In the genomic region with DNA sequence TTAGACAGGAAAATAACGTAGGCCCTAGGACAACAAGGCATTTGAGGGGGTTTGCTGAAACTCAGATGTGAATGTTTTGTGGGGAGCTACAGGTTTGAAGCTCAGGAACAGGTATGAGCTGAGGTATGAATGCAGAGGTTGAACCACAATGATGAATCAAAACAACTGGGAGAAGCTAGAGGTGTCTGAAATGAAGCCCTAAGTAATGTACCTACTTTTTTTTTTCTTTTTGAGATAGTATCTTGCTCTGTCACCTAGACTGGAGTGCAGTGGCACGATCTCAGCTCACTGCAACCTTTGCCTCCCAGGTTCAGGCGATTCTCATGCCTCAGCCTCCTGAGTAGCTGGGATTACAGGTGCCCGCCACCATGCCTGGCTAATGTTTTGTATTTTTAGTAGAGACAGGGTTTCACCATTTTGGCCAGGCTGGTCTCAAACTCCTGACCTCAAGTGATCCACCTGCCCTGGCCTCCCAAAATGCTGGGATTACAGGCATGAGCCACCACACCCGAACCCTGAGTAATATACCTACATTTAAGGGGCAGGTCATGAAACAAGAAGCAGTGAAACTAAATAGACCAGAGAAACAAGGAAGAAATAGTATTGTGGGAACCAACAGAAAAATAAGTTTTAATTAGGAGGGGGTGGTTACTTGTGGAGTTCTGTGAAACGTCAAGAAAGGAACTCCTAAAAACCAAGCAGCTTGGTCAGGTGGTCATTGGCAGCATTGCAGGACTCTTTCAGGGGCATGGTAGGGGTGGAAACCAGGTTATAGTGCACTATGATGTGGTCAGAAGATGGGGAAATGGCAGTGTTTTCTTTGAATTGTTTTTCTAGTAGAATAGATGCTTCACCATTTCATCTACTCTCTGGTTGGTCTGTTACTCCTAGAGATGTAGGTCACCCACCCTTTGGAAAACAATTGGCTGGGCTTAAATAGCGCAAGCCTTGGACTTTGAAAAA, we compare ENCODE assay signal across 16 cellular contexts.
DNase-seq lines count a peak whose midpoint lies in the region; ATAC-seq and TF ChIP-seq lines count a peak whose summit lies in the region.
"Had no signal": no experiment of that assay in that cellular context is flagged by ENCODE, and none has a peak within 500 bp of the region (broad histone marks: within the 10 kb centered on the region; RNA-seq: fewer than 3 reads in every experiment).

No MANE protein-coding gene starts in this region.

- CTCF ChIA-PET in activated CD8-positive, alpha-beta memory T cell treated with anti-CD3 and anti-CD28 coated beads, Interleukin-2, amount 10 ng/mL, durations not matched to agents 7 days and 5 days (lab: Charles Lee) = interaction anchor here (0.6 to 1.2 kb wide), 2 partner anchors 139 to 1682 kb away, joined by 3 to 5 read pairs; no protein-coding TSS in a partner anchor

- H3K4me1 ChIP-seq in esophagus muscularis mucosa = peaks cover 0 to 13% (median 4%) of the 10 kb centered on the region in 4 donors
- no peaks in the 10 kb centered on the region for H3K4me1 ChIP-seq in HAP-1

- no peaks in the 10 kb centered on the region for H3K27me3 ChIP-seq in HL-60 (ENCODE audit: insufficient read depth, poor library complexity, severe bottlenecking)
- H3K27me3 ChIP-seq in esophagus muscularis mucosa = no peaks in the 10 kb centered on the region
- H3K27me3 ChIP-seq in HAP-1 (ENCODE audit: low read depth) = peaks cover 4% of the 10 kb centered on the region; the same call in 1 of the 2 replicates

- in situ Hi-C loops in HAP-1 (cut with MboI; ENCODE audit: low sequenced_read_pairs) = no loop called here

- H3K9me3 ChIP-seq in T-helper 17 cell (ENCODE audit: control insufficient read depth, low read length, poor library complexity, severe bottlenecking) = no peaks in the 10 kb centered on the region
- H3K9me3 ChIP-seq in esophagus muscularis mucosa = no peaks in the 10 kb centered on the region
- H3K9me3 ChIP-seq in HAP-1 = no peaks in the 10 kb centered on the region

- ATAC-seq in activated CD8-positive, alpha-beta memory T cell treated with anti-CD3 and anti-CD28 coated beads, Interleukin-2, amount 10 ng/mL, durations not matched to agents 7 days and 5 days = no peak
- ATAC-seq in T-helper 17 cell (no peak), GM19455 (IDR thresholded peaks at IDR 0.05; ENCODE audit: unreplicated experiment) (no peak)

- peak overlapping the region; percentile 1 for H3K27ac Mint-ChIP-seq in activated CD8-positive, alpha-beta memory T cell treated with anti-CD3 and anti-CD28 coated beads, Interleukin-2, amount 10 ng/mL, durations not matched to agents 7 days and 5 days
- peak overlapping the region; percentile 32 for H3K27ac Mint-ChIP-seq in T-helper 17 cell
- H3K27ac Mint-ChIP-seq: H9 had no signal

- no peak overlapping the region for H3K4me3 ChIP-seq in HL-60 (replicated peaks; ENCODE audit: insufficient read depth, low read length)
- H3K4me3 ChIP-seq in esophagus muscularis mucosa = no peak overlapping the region
- H3K4me3 ChIP-seq in HAP-1 = no peak overlapping the region

- H3K27me3 Mint-ChIP-seq in activated CD8-positive, alpha-beta memory T cell treated with anti-CD3 and anti-CD28 coated beads, Interleukin-2, amount 10 ng/mL, durations not matched to agents 7 days and 5 days = no peaks in the 10 kb centered on the region
- no peaks in the 10 kb centered on the region for H3K27me3 Mint-ChIP-seq in T-helper 17 cell

- no peaks in the 10 kb centered on the region for H3K9me3 Mint-ChIP-seq in activated CD8-positive, alpha-beta memory T cell treated with anti-CD3 and anti-CD28 coated beads, Interleukin-2, amount 10 ng/mL, durations not matched to agents 7 days and 5 days (ENCODE audit: low read depth)

- intact Hi-C loops in esophagus muscularis mucosa (cut with DNase I) = no loop called here

- 0 out of 2 replicates have a peak overlapping the region, but pooled peaks have one; percentile 25 for H3K27ac ChIP-seq in HL-60 (replicated peaks)
- H3K27ac ChIP-seq in esophagus muscularis mucosa (replicated peaks in 1 of 4) = no peak overlapping the region

- no peak for TF ChIP-seq EP300 in esophagus muscularis mucosa (IDR thresholded peaks at IDR 0.05)

- WGBS in esophagus muscularis mucosa = 82% methylated on average over 7 of the region's 7 CpGs

- no peaks in the 10 kb centered on the region for H3K36me3 Mint-ChIP-seq in activated CD8-positive, alpha-beta memory T cell treated with anti-CD3 and anti-CD28 coated beads, Interleukin-2, amount 10 ng/mL, durations not matched to agents 7 days and 5 days
- H3K36me3 Mint-ChIP-seq in T-helper 17 cell (ENCODE audit: low read depth) = no peaks in the 10 kb centered on the region

- no peaks in the 10 kb centered on the region for H3K36me3 ChIP-seq in esophagus muscularis mucosa
- H3K36me3 ChIP-seq in HAP-1 (replicated peaks) = no peaks in the 10 kb centered on the region

- no peak for TF ChIP-seq CTCF in HL-60 (IDR thresholded peaks at IDR 0.05; ENCODE audit: insufficient read depth, low read length)
- no peak for TF ChIP-seq CTCF in esophagus muscularis mucosa (IDR thresholded peaks at IDR 0.05)

- peaks cover 14% of the 10 kb centered on the region for H3K4me1 Mint-ChIP-seq in activated CD8-positive, alpha-beta memory T cell treated with anti-CD3 and anti-CD28 coated beads, Interleukin-2, amount 10 ng/mL, durations not matched to agents 7 days and 5 days
- peaks cover 15% of the 10 kb centered on the region for H3K4me1 Mint-ChIP-seq in T-helper 17 cell
- H3K4me1 Mint-ChIP-seq: H9 had no signal

- no peak overlapping the region for H3K4me3 Mint-ChIP-seq in activated CD8-positive, alpha-beta memory T cell treated with anti-CD3 and anti-CD28 coated beads, Interleukin-2, amount 10 ng/mL, durations not matched to agents 7 days and 5 days
- peak overlapping the region; percentile 2 for H3K4me3 Mint-ChIP-seq in T-helper 17 cell
- H3K4me3 Mint-ChIP-seq: H9 had no signal

- no peak for DNase-seq in activated CD8-positive, alpha-beta memory T cell treated with anti-CD3 and anti-CD28 coated beads, Interleukin-2, amount 10 ng/mL, durations not matched to agents 7 days and 5 days
- no peak for DNase-seq in activated CD8-positive, alpha-beta memory T cell treated with anti-CD3 and anti-CD28 coated beads for 24 hours
- DNase-seq in HL-60 (ENCODE audit: low read depth in 1 of 2, low spot score in 1 of 2) (no peak), T-helper 17 cell (no peak), esophagus muscularis mucosa (ENCODE audit: extremely low spot score) (peak; percentile 12), HAP-1 (ENCODE audit: low spot score in 2 of 2) (no peak), HuH-7.5 (ENCODE audit: low spot score) (no peak)
- DNase-seq: C1 segment of cervical spinal cord, COR-L47, DMS153, H9, NCI-H1105, NCI-H1694 treated with DMSO at 0.1 percent for 48 hours, NCI-H748 treated with DMSO at 0.1 percent for 48 hours, SIG-M5 had no signal

- TF ChIP-seq POLR2A in esophagus muscularis mucosa (IDR thresholded peaks at IDR 0.05; ENCODE audit: low read depth) = no peak
